ENCODE assay signal across 8 cellular contexts in genomic region chr1:192807221-192807967, GRCh38. TPM values are rescaled to one million over a fixed set of nuclear protein-coding genes. Genes with fewer than 3 reads are reported as not detected.
DNase-seq lines count a peak whose midpoint lies in the region; ATAC-seq, FAIRE-seq and TF ChIP-seq lines count a peak whose summit lies in the region.

No MANE protein-coding gene starts in this region.

- no peaks in the 10 kb centered on the region for H3K9me3 Mint-ChIP-seq in activated naive CD8-positive, alpha-beta T cell (ENCODE audit: low read depth)
- no peaks in the 10 kb centered on the region for H3K9me3 Mint-ChIP-seq in type B pancreatic cell

- POLR2A ChIA-PET in HepG2 (lab: Yijun Ruan, JAX) = interaction anchor here (0.9 kb wide), 1 partner anchor 252 kb away, joined by 4 read pairs; the partner anchor contains the start of genes RO60 and UCHL5

- H3K36me3 Mint-ChIP-seq in activated naive CD8-positive, alpha-beta T cell = no peaks in the 10 kb centered on the region
- peaks cover 10% of the 10 kb centered on the region for H3K36me3 Mint-ChIP-seq in type B pancreatic cell

- H3K4me3 ChIP-seq in Karpas-422 (ENCODE audit: low read length) (peak overlapping the region; percentile 90), HepG2 (replicated peaks in 1 of 3; ENCODE audit: insufficient read depth in 1 of 3, low read depth in 2 of 3, low read length in 3 of 3) (no peak overlapping the region)

- no peaks in the 10 kb centered on the region for H3K27me3 Mint-ChIP-seq in activated naive CD8-positive, alpha-beta T cell
- H3K27me3 Mint-ChIP-seq in type B pancreatic cell = peaks cover 16% of the 10 kb centered on the region

- in situ Hi-C loops in HepG2 (cut with HindIII; ENCODE audit: extremely low pct_ligation_motif_present, low pct_unique_long_range_greater_than_20kb) = loop anchor here (5.0 to 10.0 kb wide), 2 partner anchors 210 to 317 kb away; partner anchors contain the start of gene CDC73

- CTCF ChIA-PET in HepG2 (lab: Yijun Ruan, JAX; ENCODE audit: low intra/inter-chr PET ratio, low total read pairs) = interaction anchor here (1.4 kb wide), 1 partner anchor 212 kb away, joined by 3 read pairs; no protein-coding TSS in a partner anchor

- peak overlapping the region; percentile 16; the same call in 1 of the 2 replicates for H3K27ac ChIP-seq in Karpas-422 (ENCODE audit: low read length)
- H3K27ac ChIP-seq in HepG2 (ENCODE audit: extremely low read length, insufficient read depth, low read length) = no peak overlapping the region

- peaks cover 21% of the 10 kb centered on the region for H3K36me3 ChIP-seq in Karpas-422 (ENCODE audit: insufficient read depth, low read length)
- H3K36me3 ChIP-seq in HepG2 (replicated peaks in 1 of 2; ENCODE audit: control insufficient read depth in 1 of 2, insufficient read depth in 2 of 2, low read length in 2 of 2) = no peaks in the 10 kb centered on the region

- H3K4me2 ChIP-seq in Karpas-422 (ENCODE audit: low read depth, low read length, poor library complexity, severe bottlenecking) (peak overlapping the region; percentile 90), HepG2 (ENCODE audit: low read depth, low read length) (peak overlapping the region; percentile 87; the same call in 1 of the 2 replicates)

- H3K4me3 Mint-ChIP-seq in activated naive CD8-positive, alpha-beta T cell = peak overlapping the region; percentile 98
- H3K4me3 Mint-ChIP-seq in type B pancreatic cell = peak overlapping the region; percentile 99

- H2AFZ ChIP-seq in Karpas-422 (ENCODE audit: low read length) (peak overlapping the region; percentile 46), HepG2 (ENCODE audit: low read length) (peak overlapping the region; percentile 9)

- BruUV-seq in HepG2 (replicated peaks; lab: Mats Ljungman, UMichigan) = no TSS peak

- TF ChIP-seq CTCF in HepG2 (CRISPR knock-in tag; IDR thresholded peaks at IDR 0.05) = no peak
- TF ChIP-seq CTCF in type B pancreatic cell (conservative IDR thresholded peaks at IDR 0.05) = no peak

- H3K9ac ChIP-seq in Karpas-422 (ENCODE audit: low read length) (peak overlapping the region; percentile 72), HepG2 (ENCODE audit: insufficient read depth, low read depth, low read length) (no peak overlapping the region)

- DNase-seq in activated CD4-positive, CD25-positive, alpha-beta regulatory T cell (lab: John Stamatoyannopoulos, UW) = no peak
- DNase-seq in Karpas-422 (peak; percentile 64), HepG2 (ENCODE audit: low spot score) (no peak), type B pancreatic cell (ENCODE audit: extremely low spot score, unreplicated experiment) (no peak), NCI-H2171 (lab: John Stamatoyannopoulos, UW) (no peak)

- 69% methylated on average over 9 of the region's 9 CpGs for WGBS in HepG2 (ENCODE audit: low lambda C conversion rate)

- no peaks in the 10 kb centered on the region for H3K9me3 ChIP-seq in Karpas-422 (ENCODE audit: low read length)
- H3K9me3 ChIP-seq in HepG2 (ENCODE audit: low read length) = no peaks in the 10 kb centered on the region

- TF ChIP-seq EP300 in HepG2 (IDR thresholded peaks at IDR 0.05; ENCODE audit: low read depth in 2 of 2, low read length in 2 of 2) = no peak
- no peak for TF ChIP-seq EP300 in HepG2 (CRISPR knock-in tag; IDR thresholded peaks at IDR 0.05; ENCODE audit: borderline replicate concordance)

- H4K20me1 ChIP-seq in Karpas-422 (ENCODE audit: insufficient read depth, low read depth, low read length) (peaks cover 5% of the 10 kb centered on the region; the same call in 1 of the 2 replicates), HepG2 (ENCODE audit: insufficient read depth, low read length) (no peaks in the 10 kb centered on the region)

- intact Hi-C loops in HepG2 (cut with micrococcal nuclease; ENCODE audit: unreplicated experiment) = loop anchor here (2.0 to 10.0 kb wide), 4 partner anchors 99 to 315 kb away; partner anchors contain the start of gene CDC73

- no peak for FAIRE-seq in HepG2 (lab: Jason Lieb, UNC)

- H3K9me2 ChIP-seq in Karpas-422 (replicated peaks; ENCODE audit: insufficient read depth, low read length) = no peaks in the 10 kb centered on the region

- H3K4me1 ChIP-seq in Karpas-422 (ENCODE audit: low read length) (peaks cover 36% of the 10 kb centered on the region), HepG2 (ENCODE audit: insufficient read depth, low read length) (peaks cover 29% of the 10 kb centered on the region)

- ATAC-seq in activated CD4-positive, CD25-positive, alpha-beta regulatory T cell treated with anti-CD3 and anti-CD28 coated beads, Interleukin-2, amount 50 U/mL, for 24 hours = peak; percentile 52 to 59
- ATAC-seq in GM21619 (IDR thresholded peaks at IDR 0.05; ENCODE audit: unreplicated experiment) = peak; percentile 35
- ATAC-seq in HepG2 = no peak

- H3K27me3 ChIP-seq in Karpas-422 (ENCODE audit: low read length) (no peaks in the 10 kb centered on the region), HepG2 (ENCODE audit: control insufficient read depth in 1 of 2, insufficient read depth in 2 of 2, low read length in 2 of 2) (peaks cover 0 to 4% of the 10 kb centered on the region in 2 experiments; a peak in 1 of 5 replicates)

- peaks cover 39% of the 10 kb centered on the region for H3K4me1 Mint-ChIP-seq in activated naive CD8-positive, alpha-beta T cell (ENCODE audit: low read depth)
- peaks cover 19% of the 10 kb centered on the region for H3K4me1 Mint-ChIP-seq in type B pancreatic cell (ENCODE audit: unreplicated experiment)

- TF ChIP-seq RAD21 in HepG2 (CRISPR knock-in tag; IDR thresholded peaks at IDR 0.05) = no peak

- H3K79me2 ChIP-seq in Karpas-422 (ENCODE audit: low read length) (peaks cover 6% of the 10 kb centered on the region), HepG2 (ENCODE audit: insufficient read depth, low read length) (no peaks in the 10 kb centered on the region)

- no peak for TF ChIP-seq POLR2A in HepG2 (IDR thresholded peaks at IDR 0.05; ENCODE audit: insufficient read depth in 1 of 2, low read depth in 2 of 2, low read length in 2 of 2)

- H3K27ac Mint-ChIP-seq in activated naive CD8-positive, alpha-beta T cell = peak overlapping the region; percentile 10
- H3K27ac Mint-ChIP-seq in type B pancreatic cell = no peak overlapping the region

TF ChIP-seq in HepG2, 621 proteins besides CTCF, POLR2A, EP300 and RAD21:
- TF ChIP-seq STAG1 (CRISPR knock-in tag; IDR thresholded peaks at IDR 0.05) = peak; percentile 19; the same call in 1 of the 2 replicates
- TF ChIP-seq NFKB2 (CRISPR knock-in tag; IDR thresholded peaks at IDR 0.05; ENCODE audit: borderline replicate concordance) = no peak
- no peak for TF ChIP-seq ZNF354B (CRISPR knock-in tag; IDR thresholded peaks at IDR 0.05)
- TF ChIP-seq ZGPAT (CRISPR knock-in tag; IDR thresholded peaks at IDR 0.05) = no peak
- TF ChIP-seq RFX1 (IDR thresholded peaks at IDR 0.05) = no peak
- TF ChIP-seq GLMP (CRISPR knock-in tag; IDR thresholded peaks at IDR 0.05; ENCODE audit: borderline replicate concordance) = no peak
- 0 out of 2 replicates have a peak, but pooled peaks have one; percentile 4 for TF ChIP-seq ELF3 (CRISPR knock-in tag; IDR thresholded peaks at IDR 0.05)
- TF ChIP-seq TEAD3 (CRISPR knock-in tag; optimal IDR thresholded peaks at IDR 0.05; ENCODE audit: borderline replicate concordance) = no peak

RNA-seq across cellular contexts. Expression of gene RGS2, which starts 1.4 kb away (rescaled TPM):
- 35.3 and 39.8 TPM in 2 replicates for total RNA-seq in Karpas-422 (2014; rRNA removed; shearing (Covaris generic); ENCODE audit: low replicate concordance)
- total RNA-seq in HepG2 (2016; rRNA removed; fragmentation: Illumina TruSeq; extraction: Trizol) = 0.64 and 0.86 TPM in 2 replicates
- 0.20 TPM in 1 of 2 replicates, not detected in the other for total RNA-seq in HepG2 (2016; cell fraction: cytosol; rRNA removed; fragmentation: Illumina TruSeq; extraction: Trizol; ENCODE audit: low read depth)
- 0.76 and 0.78 TPM in 2 replicates for total RNA-seq in HepG2 (2016; cell fraction: insoluble cytoplasmic fraction; rRNA removed; fragmentation: Illumina TruSeq; extraction: Trizol)
- 0.21 and 0.43 TPM in 2 replicates for total RNA-seq in HepG2 (2016; cell fraction: membrane; rRNA removed; fragmentation: Illumina TruSeq; extraction: Trizol)
- 0.60 and 0.90 TPM in 2 replicates for total RNA-seq in HepG2 (2016; cell fraction: nucleus; rRNA removed; fragmentation: Illumina TruSeq; extraction: Trizol)
- 1.4 and 2.0 TPM in 2 replicates for polyA plus RNA-seq in HepG2 (2011; rRNA removed)
- polyA plus RNA-seq in HepG2 (2011; cell fraction: cytosol; rRNA removed) = 0.71 and 1.3 TPM in 2 replicates
- polyA plus RNA-seq in HepG2 (2011; cell fraction: nucleus; rRNA removed) = 0.16 and 1.3 TPM in 2 replicates
- 1.0 and 1.9 TPM in 2 replicates for polyA plus RNA-seq in HepG2 (2012)
- polyA plus RNA-seq in HepG2 (2016; cell fraction: cytosol; fragmentation: Illumina TruSeq; extraction: Trizol; ENCODE audit: low read depth) = 0.07 and 0.16 TPM in 2 replicates
- 0.46 and 0.48 TPM in 2 replicates for polyA plus RNA-seq in HepG2 (2016; cell fraction: insoluble cytoplasmic fraction; fragmentation: Illumina TruSeq; extraction: Trizol; ENCODE audit: low read depth)
- polyA plus RNA-seq in HepG2 (2016; cell fraction: membrane; fragmentation: Illumina TruSeq; extraction: Trizol; ENCODE audit: low read depth) = 0.32 and 0.48 TPM in 2 replicates
- 0.59 and 1.6 TPM in 2 replicates for polyA plus RNA-seq in HepG2 (2016; cell fraction: nucleus; fragmentation: Illumina TruSeq; extraction: Trizol; ENCODE audit: insufficient read depth, low read depth)
- polyA minus RNA-seq in HepG2 (2011; rRNA and poly(A)+ RNA removed; ENCODE audit: low replicate concordance) = 1.1 and 5.9 TPM in 2 replicates
- 2.7 and 3.4 TPM in 2 replicates for polyA minus RNA-seq in HepG2 (2011; cell fraction: cytosol; rRNA and poly(A)+ RNA removed)
- polyA minus RNA-seq in HepG2 (2011; cell fraction: nucleus; rRNA and poly(A)+ RNA removed) = 4.0 and 6.0 TPM in 2 replicates
- total RNA-seq in type B pancreatic cell (ENCODE audit: low replicate concordance) = 37.2 and 50.9 TPM in 2 replicates

Comparison
In these comparisons a context has a peak if more than half of its experiments do, and no peak if none do; other contexts are left out.
1. RNA of gene RGS2, which starts 1.4 kb away (total RNA-seq): 37.2 to 50.9 TPM in type B pancreatic cell and 35.3 to 39.8 TPM in Karpas-422; 0.20 to 0.90 TPM in HepG2; every median in the first group is over 10 times any median in the second.